In genomic region chr12:102438823-102439205, GRCh38 we compare ENCODE assay signal across 16 cellular contexts. TPM values are rescaled to one million over a fixed set of nuclear protein-coding genes. Genes with fewer than 3 reads are reported as not detected.
"Had no signal": no experiment of that assay in that cellular context is flagged by ENCODE, and none has a peak within 500 bp of the region (broad histone marks: within the 10 kb centered on the region; RNA-seq: fewer than 3 reads in every experiment).

No MANE protein-coding gene starts in this region.

- H3K4me1 ChIP-seq: left lung, transverse colon had no signal

- H3K27me3 ChIP-seq: left lung, transverse colon had no signal

- H3K4me3 ChIP-seq: left lung, transverse colon had no signal

- DNase-seq: activated CD4-positive, alpha-beta T cell treated with anti-CD3 and anti-CD28 coated beads for 4 hours; activated CD8-positive, alpha-beta T cell treated with anti-CD3 and anti-CD28 coated beads for 36 hours; activated naive CD4-positive, alpha-beta T cell; activated naive CD8-positive, alpha-beta T cell treated with anti-CD3 and anti-CD28 coated beads, Interleukin-2, amount 10 ng/mL, durations not matched to agents 7 days and 5 days; anterior cingulate cortex; hypothalamus; kidney; left lung; occipital lobe; small intestine; stimulated activated CD4-positive, alpha-beta T cell treated with anti-CD3 and anti-CD28 coated beads, Interleukin-4, amount 100 ng/mL, for 4 hours; stimulated activated CD8-positive, alpha-beta memory T cell treated with anti-CD3 and anti-CD28 coated beads, Interleukin-4, amount 100 ng/mL, for 48 hours; stimulated activated naive CD4-positive, alpha-beta T cell treated with Interleukin-2 at 50 U/mL for 16 hours; transverse colon had no signal

- H3K9me3 ChIP-seq: left lung, transverse colon had no signal

- FAIRE-seq: kidney, small intestine, TTC549 had no signal

- H3K36me3 ChIP-seq: left lung, transverse colon had no signal

- H3K27ac ChIP-seq: transverse colon had no signal

RNA-seq across cellular contexts. Expression of gene IGF1, which starts 41.5 kb away (rescaled TPM):
- total RNA-seq: WTC11 had no signal
